Comparison of ENCODE assay signal across 15 cellular contexts in the genomic region with DNA sequence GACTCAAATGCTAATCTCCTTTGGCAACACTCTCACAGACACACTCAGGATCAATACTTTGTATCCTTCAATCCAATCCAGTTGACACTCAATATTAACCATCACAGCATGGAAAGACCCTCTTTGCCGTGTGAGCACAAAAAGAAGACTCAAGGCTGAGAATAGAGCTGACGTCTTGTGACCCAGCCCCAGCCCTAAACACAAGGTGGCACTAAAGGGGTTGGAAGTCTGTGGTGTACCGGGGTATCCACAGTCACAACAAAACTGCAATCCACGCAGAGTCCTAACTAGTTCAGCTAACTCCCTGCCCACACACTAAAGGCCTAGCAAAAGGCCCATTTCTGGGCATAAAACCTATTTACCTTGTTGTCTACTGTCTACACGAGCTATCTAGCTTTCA.
"Had no signal": no experiment of that assay in that cellular context is flagged by ENCODE, and none has a peak within 500 bp of the region (broad histone marks: within the 10 kb centered on the region; RNA-seq: fewer than 3 reads in every experiment).

No MANE protein-coding gene starts in this region.

- H3K27me3 ChIP-seq: esophagus muscularis mucosa had no signal

- DNase-seq: activated CD4-positive, alpha-beta memory T cell treated with anti-CD3 and anti-CD28 coated beads for 36 hours; activated CD4-positive, alpha-beta T cell treated with anti-CD3 and anti-CD28 coated beads for 36 hours; activated CD8-positive, alpha-beta memory T cell treated with anti-CD3 and anti-CD28 coated beads, Interleukin-2, amount 10 ng/mL, durations not matched to agents 7 days and 5 days; activated effector memory CD4-positive, alpha-beta T cell treated with anti-CD3 and anti-CD28 coated beads, Interleukin-2, amount 50 U/mL, for 16 hours; activated T-cell treated with anti-CD3 and anti-CD28 coated beads, Interleukin-2, amount 50 U/mL, for 24 hours; amniotic stem cell; hippocampal formation; kidney glomerular epithelial cell; left ventricle myocardium superior; naive thymus-derived CD8-positive, alpha-beta T cell; T-helper 9 cell had no signal

- H3K27ac ChIP-seq: esophagus muscularis mucosa had no signal

- ATAC-seq: activated CD4-positive, alpha-beta T cell treated with anti-CD3 and anti-CD28 coated beads for 36 hours; activated CD8-positive, alpha-beta memory T cell treated with anti-CD3 and anti-CD28 coated beads, Interleukin-2, amount 10 ng/mL, durations not matched to agents 7 days and 5 days; left ventricle myocardium superior; naive thymus-derived CD8-positive, alpha-beta T cell; stimulated activated memory B cell treated with anti-CD40 and anti-IgM and Interleukin-4, amounts not matched to agents 10 μg/mL and 1 μg/mL and 100 μg/mL, for 72 hours had no signal

- H3K4me1 ChIP-seq: esophagus muscularis mucosa had no signal

- H3K27me3 Mint-ChIP-seq: activated CD4-positive, alpha-beta memory T cell treated with anti-CD3 and anti-CD28 coated beads for 36 hours; activated CD4-positive, alpha-beta T cell treated with anti-CD3 and anti-CD28 coated beads for 36 hours; activated CD8-positive, alpha-beta memory T cell treated with anti-CD3 and anti-CD28 coated beads, Interleukin-2, amount 10 ng/mL, durations not matched to agents 7 days and 5 days; activated T-cell treated with anti-CD3 and anti-CD28 coated beads, Interleukin-2, amount 50 U/mL, for 24 hours; stimulated activated memory B cell treated with anti-CD40 and anti-IgM and Interleukin-4, amounts not matched to agents 10 μg/mL and 1 μg/mL and 100 μg/mL, for 72 hours had no signal

- H3K4me1 Mint-ChIP-seq: activated CD4-positive, alpha-beta T cell treated with anti-CD3 and anti-CD28 coated beads for 36 hours; activated CD8-positive, alpha-beta memory T cell treated with anti-CD3 and anti-CD28 coated beads, Interleukin-2, amount 10 ng/mL, durations not matched to agents 7 days and 5 days; memory B cell; naive thymus-derived CD8-positive, alpha-beta T cell; stimulated activated memory B cell treated with anti-CD40 and anti-IgM and Interleukin-4, amounts not matched to agents 10 μg/mL and 1 μg/mL and 100 μg/mL, for 72 hours had no signal

- H3K4me3 ChIP-seq: esophagus muscularis mucosa had no signal

- H3K36me3 Mint-ChIP-seq: activated CD4-positive, alpha-beta memory T cell treated with anti-CD3 and anti-CD28 coated beads for 36 hours; activated CD8-positive, alpha-beta memory T cell treated with anti-CD3 and anti-CD28 coated beads, Interleukin-2, amount 10 ng/mL, durations not matched to agents 7 days and 5 days; activated naive CD8-positive, alpha-beta T cell had no signal

- H3K4me3 Mint-ChIP-seq: activated CD4-positive, alpha-beta memory T cell treated with anti-CD3 and anti-CD28 coated beads for 36 hours; activated CD4-positive, alpha-beta T cell treated with anti-CD3 and anti-CD28 coated beads for 36 hours; activated CD8-positive, alpha-beta memory T cell treated with anti-CD3 and anti-CD28 coated beads, Interleukin-2, amount 10 ng/mL, durations not matched to agents 7 days and 5 days; activated naive CD8-positive, alpha-beta T cell; activated T-cell treated with anti-CD3 and anti-CD28 coated beads, Interleukin-2, amount 50 U/mL, for 24 hours; memory B cell; naive thymus-derived CD8-positive, alpha-beta T cell; stimulated activated memory B cell treated with anti-CD40 and anti-IgM and Interleukin-4, amounts not matched to agents 10 μg/mL and 1 μg/mL and 100 μg/mL, for 72 hours had no signal

- H3K36me3 ChIP-seq: esophagus muscularis mucosa had no signal

- H3K27ac Mint-ChIP-seq: activated CD4-positive, alpha-beta memory T cell treated with anti-CD3 and anti-CD28 coated beads for 36 hours; activated CD4-positive, alpha-beta T cell treated with anti-CD3 and anti-CD28 coated beads for 36 hours; activated CD8-positive, alpha-beta memory T cell treated with anti-CD3 and anti-CD28 coated beads, Interleukin-2, amount 10 ng/mL, durations not matched to agents 7 days and 5 days; activated naive CD8-positive, alpha-beta T cell; activated T-cell treated with anti-CD3 and anti-CD28 coated beads, Interleukin-2, amount 50 U/mL, for 24 hours; memory B cell; naive thymus-derived CD8-positive, alpha-beta T cell; stimulated activated memory B cell treated with anti-CD40 and anti-IgM and Interleukin-4, amounts not matched to agents 10 μg/mL and 1 μg/mL and 100 μg/mL, for 72 hours had no signal
